Comparison of ENCODE assay signal across 24 cellular contexts in the genomic region with DNA sequence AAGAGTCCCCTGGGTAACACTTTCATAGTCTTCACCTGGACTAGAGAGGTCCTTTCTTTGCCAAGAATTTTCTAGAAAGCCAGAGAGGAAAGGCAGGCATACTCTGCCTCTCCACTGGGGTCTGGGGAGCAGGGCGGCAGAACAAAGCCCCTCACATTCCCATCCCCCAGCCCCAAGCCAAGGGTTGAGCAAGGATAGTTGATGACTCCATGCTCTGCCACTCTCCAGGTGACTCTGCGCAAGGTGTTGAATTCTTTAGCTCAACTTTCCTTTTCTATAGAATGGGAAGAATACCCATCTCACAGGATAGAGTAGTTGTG. TPM values are rescaled to one million over a fixed set of nuclear protein-coding genes. Genes with fewer than 3 reads are reported as not detected.
"Had no signal": no experiment of that assay in that cellular context is flagged by ENCODE, and none has a peak within 500 bp of the region (broad histone marks: within the 10 kb centered on the region; RNA-seq: fewer than 3 reads in every experiment).

No MANE protein-coding gene starts in this region.

- H3K4me3 ChIP-seq: coronary artery, esophagus squamous epithelium, lower lobe of right lung, pancreas, psoas muscle, sigmoid colon, spleen, stomach, thyroid gland had no signal

- H3K4me3 Mint-ChIP-seq: natural killer cell had no signal

- H3K9me3 Mint-ChIP-seq: natural killer cell had no signal

- H3K27ac Mint-ChIP-seq: natural killer cell had no signal

- ATAC-seq: left ventricle myocardium superior, lower lobe of right lung, natural killer cell, pancreas, psoas muscle, right cardiac atrium had no signal

- H3K4me1 ChIP-seq: pancreas had no signal

- H3K36me3 ChIP-seq: esophagus squamous epithelium, lower lobe of right lung, pancreas, sigmoid colon, spleen, stomach, thyroid gland had no signal

- DNase-seq: dermis blood vessel endothelial cell; effector memory CD4-positive, alpha-beta T cell; erythroblast; esophagus squamous epithelium; foreskin melanocyte; glutamatergic neuron; left ventricle myocardium superior; natural killer cell; nucleus accumbens; pancreas; psoas muscle; right cardiac atrium; stimulated activated CD4-positive, alpha-beta T cell treated with anti-CD3 and anti-CD28 coated beads, Interleukin-15, amount 100 ng/mL, for 24 hours; stimulated activated CD4-positive, alpha-beta T cell treated with anti-CD3 and anti-CD28 coated beads, Interleukin-2, amount 100 ng/mL, for 48 hours; stimulated activated CD8-positive, alpha-beta memory T cell treated with anti-CD3 and anti-CD28 coated beads, Interleukin-4, amount 100 ng/mL, for 48 hours; stimulated activated naive CD4-positive, alpha-beta T cell treated with Interleukin-2 at 50 U/mL for 16 hours; stomach; thyroid gland; trophoblast cell had no signal

- H3K36me3 Mint-ChIP-seq: natural killer cell had no signal

- FAIRE-seq: keratinocyte, pancreas had no signal

- H3K9me3 ChIP-seq: esophagus squamous epithelium, lower lobe of right lung, pancreas, psoas muscle, sigmoid colon, spleen, stomach, thyroid gland had no signal

- H3K27ac ChIP-seq: coronary artery, lower lobe of right lung, psoas muscle, sigmoid colon, spleen, stomach, thyroid gland had no signal

RNA-seq across cellular contexts. Expression of gene GDF7, which starts 2.9 kb away (rescaled TPM):
- polyA plus RNA-seq: keratinocyte had no signal
